In the genomic region with DNA sequence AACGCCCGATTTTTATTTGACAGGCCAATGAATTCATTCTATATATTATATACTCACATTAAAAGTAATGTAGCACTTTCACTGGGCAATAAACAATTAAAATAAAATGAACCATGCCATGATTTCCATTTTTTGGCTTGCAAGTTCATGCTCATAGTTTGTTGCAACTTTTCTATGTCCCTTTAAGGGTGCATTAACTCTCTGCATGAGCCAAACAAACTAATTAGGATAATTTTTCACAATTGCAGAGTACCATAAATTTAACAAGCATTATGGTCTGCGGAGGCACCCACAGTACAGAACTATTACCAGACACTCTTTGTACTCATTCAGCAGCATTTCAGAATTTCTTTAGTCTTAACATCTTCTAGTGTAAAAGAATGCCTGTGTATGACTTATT, we compare ENCODE assay signal across 9 cellular contexts. TPM values are rescaled to one million over a fixed set of nuclear protein-coding genes. Genes with fewer than 3 reads are reported as not detected.
A peak's percentile ranks its signal among the peaks of the same experiment; 100 is the strongest.
DNase-seq lines count a peak whose midpoint lies in the region; ATAC-seq and TF ChIP-seq lines count a peak whose summit lies in the region.
"Had no signal": no experiment of that assay in that cellular context is flagged by ENCODE, and none has a peak within 500 bp of the region (broad histone marks: within the 10 kb centered on the region; RNA-seq: fewer than 3 reads in every experiment).

No MANE protein-coding gene starts in this region.

- H3K27me3 ChIP-seq in A673 (replicated peaks; ENCODE audit: insufficient read depth, low read depth, low read length, poor library complexity) = no peaks in the 10 kb centered on the region
- no peaks in the 10 kb centered on the region for H3K27me3 ChIP-seq in breast epithelium

- H3K9me3 Mint-ChIP-seq in HFFc6 = no peaks in the 10 kb centered on the region
- no peaks in the 10 kb centered on the region for H3K9me3 Mint-ChIP-seq in naive thymus-derived CD8-positive, alpha-beta T cell

- peaks cover 31% of the 10 kb centered on the region for H3K4me1 ChIP-seq in A673 (ENCODE audit: insufficient read depth, low read length, poor library complexity, severe bottlenecking)
- no peaks in the 10 kb centered on the region for H3K4me1 ChIP-seq in breast epithelium

- no peaks in the 10 kb centered on the region; the same call in 1 of the 2 replicates for H3K27me3 Mint-ChIP-seq in HFFc6 (ENCODE audit: insufficient read depth)
- peaks cover 28 to 52% (median 36%) of the 10 kb centered on the region in 5 donors for H3K27me3 Mint-ChIP-seq in naive thymus-derived CD8-positive, alpha-beta T cell

- H3K9me3 ChIP-seq in A673 (ENCODE audit: low read depth, low read length, poor library complexity, severe bottlenecking) (no peaks in the 10 kb centered on the region), breast epithelium (no peaks in the 10 kb centered on the region)

- POLR2A ChIA-PET in A673 (lab: Charles Lee; ENCODE audit: low non-redundant PET) = no interaction called here
- POLR2A ChIA-PET in naive thymus-derived CD8-positive, alpha-beta T cell (lab: Charles Lee) = no interaction called here

- BruUV-seq in A673 (replicated peaks; lab: Mats Ljungman, UMichigan) = TSS peak; percentile 32

- TF ChIP-seq CTCF in A673 (conservative IDR thresholded peaks at IDR 0.05; ENCODE audit: low read depth, low read length) = no peak
- no peak for TF ChIP-seq CTCF in HFFc6 (IDR thresholded peaks at IDR 0.05)
- TF ChIP-seq CTCF in breast epithelium (IDR thresholded peaks at IDR 0.05) = no peak

- CTCF ChIA-PET in A673 (lab: Charles Lee) = no interaction called here

- peaks cover 63% of the 10 kb centered on the region for H3K4me1 Mint-ChIP-seq in HFFc6 (ENCODE audit: low read depth)
- peaks cover 2 to 17% (median 12%) of the 10 kb centered on the region in 4 donors for H3K4me1 Mint-ChIP-seq in naive thymus-derived CD8-positive, alpha-beta T cell

- H3K27ac ChIP-seq in A673 (ENCODE audit: low read depth, low read length, poor library complexity, severe bottlenecking) (peak overlapping the region; percentile 90), breast epithelium (no peak overlapping the region)

- H3K36me3 Mint-ChIP-seq in HFFc6 (ENCODE audit: low read depth) = peaks cover 14% of the 10 kb centered on the region
- H3K36me3 Mint-ChIP-seq in naive thymus-derived CD8-positive, alpha-beta T cell = no peaks in the 10 kb centered on the region

- no peak for ATAC-seq in naive thymus-derived CD8-positive, alpha-beta T cell
- no peak for ATAC-seq in HG02973 (IDR thresholded peaks at IDR 0.05; ENCODE audit: unreplicated experiment)
- ATAC-seq: K562 had no signal

- no peak for TF ChIP-seq POLR2A in breast epithelium (IDR thresholded peaks at IDR 0.05)

- peak overlapping the region; percentile 97 for H3K4me3 Mint-ChIP-seq in HFFc6
- H3K4me3 Mint-ChIP-seq in naive thymus-derived CD8-positive, alpha-beta T cell = peak overlapping the region; percentile 35 to 77 (median 61)

- peaks cover 16% of the 10 kb centered on the region for H3K36me3 ChIP-seq in A673 (ENCODE audit: insufficient read depth, low read length, poor library complexity, severe bottlenecking)
- H3K36me3 ChIP-seq in breast epithelium = no peaks in the 10 kb centered on the region

- H3K4me3 ChIP-seq in A673 (ENCODE audit: low read depth, low read length, poor library complexity, severe bottlenecking) = peak overlapping the region; percentile 96
- H3K4me3 ChIP-seq in breast epithelium = peak overlapping the region; percentile 70 to 97 (median 83)
- H3K4me3 ChIP-seq: K562 had no signal

- intact Hi-C loops in A673 (cut with micrococcal nuclease; ENCODE audit: unreplicated experiment) (loop anchor here (1.0 to 5.0 kb wide), 2 partner anchors 104 to 186 kb away; no protein-coding TSS in a partner anchor), breast epithelium (cut with DNase I; ENCODE audit: low total_unique reads) (no loop called here)

- H3K27ac Mint-ChIP-seq in HFFc6 = peak overlapping the region; percentile 77
- no peak overlapping the region for H3K27ac Mint-ChIP-seq in naive thymus-derived CD8-positive, alpha-beta T cell

- DNase-seq in A673 (ENCODE audit: low spot score) (no peak), HFFc6 (no peak), breast epithelium (ENCODE audit: low spot score in 2 of 2) (no peak), glomerular visceral epithelial cell (ENCODE audit: extremely low spot score) (no peak), GM19238 (ENCODE audit: insufficient read length, low spot score) (no peak), superior temporal gyrus (ENCODE audit: extremely low spot score) (no peak)
- no peak for DNase-seq in naive thymus-derived CD8-positive, alpha-beta T cell

RNA-seq across cellular contexts. Expression of a gene that starts 1.4 kb away (rescaled TPM):
- 63.9 and 72.1 TPM in 2 replicates for total RNA-seq in A673 (2021)
- 10 to 100 TPM; 57.5 to 75.3 (median 61.4) TPM for total RNA-seq in HFFc6 (2021; fragmentation: NEBNext Ultra II Directional; extraction: Animal tissue kit (Norgen Biotek cat#: 25700))
- total RNA-seq in breast epithelium = 10 to 100 TPM; 54.2 to 99.6 (median 91.7) TPM
- total RNA-seq in naive thymus-derived CD8-positive, alpha-beta T cell = not detected
- not detected for polyA plus RNA-seq in naive thymus-derived CD8-positive, alpha-beta T cell
- polyA plus RNA-seq: K562 had no signal

RNA-seq across cellular contexts. Expression of a gene that starts 53.8 kb away (rescaled TPM):
- total RNA-seq in A673 (2021) = 33.6 and 41.9 TPM in 2 replicates
- total RNA-seq in HFFc6 (2021; fragmentation: NEBNext Ultra II Directional; extraction: Animal tissue kit (Norgen Biotek cat#: 25700)) = 10 to 100 TPM; 43.1 to 56.0 (median 47.2) TPM
- 10 to 100 TPM; 20.5 to 32.2 (median 21.6) TPM for total RNA-seq in breast epithelium
- total RNA-seq in naive thymus-derived CD8-positive, alpha-beta T cell = 10 to 100 TPM; 30.0 to 33.4 TPM
- 10 to 100 TPM; 14.5 to 19.7 (median 19.0) TPM for polyA plus RNA-seq in naive thymus-derived CD8-positive, alpha-beta T cell

Comparison
In these comparisons a context has a peak if more than half of its experiments do, and no peak if none do; other contexts are left out.
1. RNA of a gene that starts 1.4 kb away (total RNA-seq): 54.2 to 99.6 TPM in breast epithelium, 63.9 to 72.1 TPM in A673 and 57.5 to 75.3 TPM in HFFc6; not detected in naive thymus-derived CD8-positive, alpha-beta T cell; every median in the first group is over 10 times any median in the second.